In the genomic region with DNA sequence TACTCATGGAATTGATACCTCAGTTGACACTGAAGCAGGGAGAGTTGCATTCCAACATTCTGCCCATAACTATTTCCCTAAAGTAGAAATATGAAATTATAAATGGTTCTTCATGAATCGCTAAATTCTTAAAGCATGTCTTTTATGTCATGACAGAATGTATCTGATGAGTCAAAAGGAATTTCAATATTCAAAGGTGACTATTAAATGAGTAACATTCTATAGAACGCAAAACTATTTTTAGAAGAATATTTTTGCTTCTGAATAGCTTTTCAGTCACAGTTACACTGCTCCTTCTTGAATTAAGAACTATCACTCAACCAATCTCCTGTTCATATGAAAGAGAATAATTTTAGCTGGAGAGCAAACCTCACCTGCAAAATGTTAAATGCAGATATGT, we compare ENCODE assay signal across 1 cellular context.
TF ChIP-seq lines count a peak whose summit lies in the region.

No MANE protein-coding gene starts in this region.

TF ChIP-seq in SK-N-SH, 30 proteins besides CTCF, POLR2A, EP300 and RAD21 (continued from another document):
- TF ChIP-seq, protein P1, sequence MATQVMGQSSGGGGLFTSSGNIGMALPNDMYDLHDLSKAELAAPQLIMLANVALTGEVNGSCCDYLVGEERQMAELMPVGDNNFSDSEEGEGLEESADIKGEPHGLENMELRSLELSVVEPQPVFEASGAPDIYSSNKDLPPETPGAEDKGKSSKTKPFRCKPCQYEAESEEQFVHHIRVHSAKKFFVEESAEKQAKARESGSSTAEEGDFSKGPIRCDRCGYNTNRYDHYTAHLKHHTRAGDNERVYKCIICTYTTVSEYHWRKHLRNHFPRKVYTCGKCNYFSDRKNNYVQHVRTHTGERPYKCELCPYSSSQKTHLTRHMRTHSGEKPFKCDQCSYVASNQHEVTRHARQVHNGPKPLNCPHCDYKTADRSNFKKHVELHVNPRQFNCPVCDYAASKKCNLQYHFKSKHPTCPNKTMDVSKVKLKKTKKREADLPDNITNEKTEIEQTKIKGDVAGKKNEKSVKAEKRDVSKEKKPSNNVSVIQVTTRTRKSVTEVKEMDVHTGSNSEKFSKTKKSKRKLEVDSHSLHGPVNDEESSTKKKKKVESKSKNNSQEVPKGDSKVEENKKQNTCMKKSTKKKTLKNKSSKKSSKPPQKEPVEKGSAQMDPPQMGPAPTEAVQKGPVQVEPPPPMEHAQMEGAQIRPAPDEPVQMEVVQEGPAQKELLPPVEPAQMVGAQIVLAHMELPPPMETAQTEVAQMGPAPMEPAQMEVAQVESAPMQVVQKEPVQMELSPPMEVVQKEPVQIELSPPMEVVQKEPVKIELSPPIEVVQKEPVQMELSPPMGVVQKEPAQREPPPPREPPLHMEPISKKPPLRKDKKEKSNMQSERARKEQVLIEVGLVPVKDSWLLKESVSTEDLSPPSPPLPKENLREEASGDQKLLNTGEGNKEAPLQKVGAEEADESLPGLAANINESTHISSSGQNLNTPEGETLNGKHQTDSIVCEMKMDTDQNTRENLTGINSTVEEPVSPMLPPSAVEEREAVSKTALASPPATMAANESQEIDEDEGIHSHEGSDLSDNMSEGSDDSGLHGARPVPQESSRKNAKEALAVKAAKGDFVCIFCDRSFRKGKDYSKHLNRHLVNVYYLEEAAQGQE (IDR thresholded peaks at IDR 0.05; ENCODE audit: low read depth, low read length): no peak
- TF ChIP-seq SIN3A (IDR thresholded peaks at IDR 0.05; ENCODE audit: borderline replicate concordance, low read depth, low read length): no peak
